Comparison of ENCODE assay signal across 17 cellular contexts in genomic region chrX:56785442-56785841, GRCh38. TPM values are rescaled to one million over a fixed set of nuclear protein-coding genes. Genes with fewer than 3 reads are reported as not detected.
DNase-seq lines count a peak whose midpoint lies in the region; ATAC-seq and TF ChIP-seq lines count a peak whose summit lies in the region.
"Had no signal": no experiment of that assay in that cellular context is flagged by ENCODE, and none has a peak within 500 bp of the region (broad histone marks: within the 10 kb centered on the region; RNA-seq: fewer than 3 reads in every experiment).

No MANE protein-coding gene starts in this region.

- peaks cover 32% of the 10 kb centered on the region for H3K4me1 Mint-ChIP-seq in central memory CD8-positive, alpha-beta T cell
- peaks cover 27 to 69% (median 38%) of the 10 kb centered on the region in 7 donors for H3K4me1 Mint-ChIP-seq in naive thymus-derived CD4-positive, alpha-beta T cell

- peaks cover 6% of the 10 kb centered on the region for H3K36me3 Mint-ChIP-seq in central memory CD8-positive, alpha-beta T cell (ENCODE audit: insufficient read depth)
- H3K36me3 Mint-ChIP-seq in naive thymus-derived CD4-positive, alpha-beta T cell = peaks cover 0 to 16% (median 3%) of the 10 kb centered on the region in 5 donors

- no peak overlapping the region for H2AFZ ChIP-seq in Karpas-422 (ENCODE audit: low read length)

- H3K9me2 ChIP-seq in Karpas-422 (replicated peaks; ENCODE audit: insufficient read depth, low read length) = no peaks in the 10 kb centered on the region

- H3K9me3 Mint-ChIP-seq in central memory CD8-positive, alpha-beta T cell = no peaks in the 10 kb centered on the region
- H3K9me3 Mint-ChIP-seq in naive thymus-derived CD4-positive, alpha-beta T cell = no peaks in the 10 kb centered on the region
- H3K9me3 Mint-ChIP-seq: CD8-positive, alpha-beta memory T cell had no signal

- no peak overlapping the region for H3K4me3 ChIP-seq in Karpas-422 (ENCODE audit: low read length)
- H3K4me3 ChIP-seq in naive thymus-derived CD4-positive, alpha-beta T cell (ENCODE audit: low read length) = no peak overlapping the region
- H3K4me3 ChIP-seq in spleen = no peak overlapping the region
- H3K4me3 ChIP-seq: K562 had no signal

- H3K27me3 Mint-ChIP-seq in central memory CD8-positive, alpha-beta T cell = no peaks in the 10 kb centered on the region
- no peaks in the 10 kb centered on the region for H3K27me3 Mint-ChIP-seq in naive thymus-derived CD4-positive, alpha-beta T cell
- H3K27me3 Mint-ChIP-seq: CD8-positive, alpha-beta memory T cell had no signal

- H3K27ac ChIP-seq in Karpas-422 (ENCODE audit: low read length) (no peak overlapping the region), spleen (no peak overlapping the region)
- H3K27ac ChIP-seq in naive thymus-derived CD4-positive, alpha-beta T cell (ENCODE audit: low read depth, low read length) = no peak overlapping the region
- H3K27ac ChIP-seq: RWPE1 had no signal

- H3K4me1 ChIP-seq in Karpas-422 (ENCODE audit: low read length) (peaks cover 14% of the 10 kb centered on the region), spleen (peaks cover 0 to 16% (median 2%) of the 10 kb centered on the region in 6 donors)
- H3K4me1 ChIP-seq in naive thymus-derived CD4-positive, alpha-beta T cell (ENCODE audit: control insufficient read depth in 2 of 2, insufficient read depth in 2 of 2, low read length in 2 of 2) = peaks cover 0 to 8% of the 10 kb centered on the region in 2 donors

- TF ChIP-seq CTCF in spleen (IDR thresholded peaks at IDR 0.05 in 8 of 11, conservative IDR thresholded peaks at IDR 0.05 in 3 of 11) = no peak

- H3K36me3 ChIP-seq in Karpas-422 (ENCODE audit: insufficient read depth, low read length) = no peaks in the 10 kb centered on the region
- no peaks in the 10 kb centered on the region for H3K36me3 ChIP-seq in naive thymus-derived CD4-positive, alpha-beta T cell (ENCODE audit: control insufficient read depth in 2 of 3, insufficient read depth in 3 of 3, low read length in 3 of 3)
- H3K36me3 ChIP-seq in spleen = peaks cover 0 to 28% (median 0%) of the 10 kb centered on the region in 6 donors

- H3K27me3 ChIP-seq in Karpas-422 (ENCODE audit: low read length) (no peaks in the 10 kb centered on the region), spleen (replicated peaks in 1 of 7) (no peaks in the 10 kb centered on the region)
- no peaks in the 10 kb centered on the region for H3K27me3 ChIP-seq in naive thymus-derived CD4-positive, alpha-beta T cell (ENCODE audit: control insufficient read depth in 2 of 2, insufficient read depth in 2 of 2, low read length in 2 of 2)

- H3K27ac Mint-ChIP-seq in central memory CD8-positive, alpha-beta T cell (ENCODE audit: low read depth) = peak overlapping the region; percentile 79
- peak overlapping the region in 6 of 9 donors; percentile 13 to 85 (median 53) for H3K27ac Mint-ChIP-seq in naive thymus-derived CD4-positive, alpha-beta T cell

- no peak for TF ChIP-seq POLR2A in spleen (IDR thresholded peaks at IDR 0.05)
- TF ChIP-seq POLR2A in GM18505 (IDR thresholded peaks at IDR 0.05; ENCODE audit: borderline replicate concordance, extremely low read depth, insufficient read depth, insufficient read length) = no peak

- CTCF ChIA-PET in naive thymus-derived CD4-positive, alpha-beta T cell (lab: Charles Lee) = interaction anchor here (0.6 to 0.7 kb wide), 2 partner anchors 13 to 669 kb away, joined by 3 to 6 read pairs; no protein-coding TSS in a partner anchor

- no peaks in the 10 kb centered on the region for H3K79me2 ChIP-seq in Karpas-422 (ENCODE audit: low read length)

- ATAC-seq in central memory CD8-positive, alpha-beta T cell (replicated peaks; ENCODE audit: extremely low read depth, poor library complexity, severe bottlenecking) = no peak
- ATAC-seq in naive thymus-derived CD4-positive, alpha-beta T cell = no peak
- ATAC-seq in GM18867 (IDR thresholded peaks at IDR 0.05; ENCODE audit: unreplicated experiment) (no peak), GM18505 (IDR thresholded peaks at IDR 0.05; ENCODE audit: unreplicated experiment) (no peak)
- ATAC-seq: K562 had no signal

- no peak overlapping the region for H3K4me3 Mint-ChIP-seq in central memory CD8-positive, alpha-beta T cell
- no peak overlapping the region for H3K4me3 Mint-ChIP-seq in naive thymus-derived CD4-positive, alpha-beta T cell
- H3K4me3 Mint-ChIP-seq: CD8-positive, alpha-beta memory T cell had no signal

- H3K9me3 ChIP-seq in Karpas-422 (ENCODE audit: low read length) = no peaks in the 10 kb centered on the region
- H3K9me3 ChIP-seq in naive thymus-derived CD4-positive, alpha-beta T cell (ENCODE audit: control insufficient read depth in 2 of 3, low read length in 3 of 3) = no peaks in the 10 kb centered on the region
- no peaks in the 10 kb centered on the region for H3K9me3 ChIP-seq in spleen

- POLR2A ChIA-PET in naive thymus-derived CD4-positive, alpha-beta T cell (lab: Charles Lee) = no interaction called here

- WGBS in spleen, 5 donors = 84 to 92% (median 91%) methylated on average over 7 of the region's 7 CpGs

- H3K4me2 ChIP-seq in Karpas-422 (ENCODE audit: low read depth, low read length, poor library complexity, severe bottlenecking) = no peak overlapping the region

- no peak overlapping the region for H3K9ac ChIP-seq in Karpas-422 (ENCODE audit: low read length)

- intact Hi-C loops in naive thymus-derived CD4-positive, alpha-beta T cell (cut with micrococcal nuclease) = no loop called here
- intact Hi-C loops in spleen (cut with DNase I; ENCODE audit: low total_unique reads) = no loop called here

- peak; percentile 32 for DNase-seq in Karpas-422
- no peak for DNase-seq in central memory CD8-positive, alpha-beta T cell (ENCODE audit: low spot score in 2 of 2)
- no peak for DNase-seq in naive thymus-derived CD4-positive, alpha-beta T cell
- DNase-seq in spleen = peak; percentile 62
- DNase-seq in T-helper 2 cell = no peak
- DNase-seq: CD8-positive, alpha-beta memory T cell; GF-D8; GOT3; NCI-H1048; NCI-H226; NCI-H69; NK-92 treated with Interleukin-12 subunit alpha and Interleukin-12 subunit beta, amount 100 ng/mL, for 24 hours; OCI-M1 had no signal

- H4K20me1 ChIP-seq in Karpas-422 (ENCODE audit: insufficient read depth, low read depth, low read length) = no peaks in the 10 kb centered on the region

RNA-seq across cellular contexts. Expression of gene NBDY, which starts 56.4 kb away (rescaled TPM):
- total RNA-seq in Karpas-422 (2014; rRNA removed; shearing (Covaris generic); ENCODE audit: low replicate concordance) = 4.9 and 20.5 TPM in 2 replicates
- 10 to 100 TPM; 24.9 to 45.8 (median 31.7) TPM for total RNA-seq in naive thymus-derived CD4-positive, alpha-beta T cell
- polyA plus RNA-seq in naive thymus-derived CD4-positive, alpha-beta T cell = 10 to 100 TPM; 56.5 to 91.5 TPM
- total RNA-seq in spleen = 10 to 100 TPM; 15.7 to 46.7 (median 30.9) TPM
- 10 to 100 TPM; 24.3 to 31.6 (median 27.9) TPM for polyA plus RNA-seq in spleen

Comparison
In these comparisons a context has a peak if more than half of its experiments do, and no peak if none do; other contexts are left out.
1. DNase-seq: peak in Karpas-422 (single experiment) and spleen (single experiment); none in central memory CD8-positive, alpha-beta T cell (0 of 2), naive thymus-derived CD4-positive, alpha-beta T cell (0 of 9) and T-helper 2 cell (0 of 5).